ENCODE assay signal across 9 cellular contexts in the genomic region with DNA sequence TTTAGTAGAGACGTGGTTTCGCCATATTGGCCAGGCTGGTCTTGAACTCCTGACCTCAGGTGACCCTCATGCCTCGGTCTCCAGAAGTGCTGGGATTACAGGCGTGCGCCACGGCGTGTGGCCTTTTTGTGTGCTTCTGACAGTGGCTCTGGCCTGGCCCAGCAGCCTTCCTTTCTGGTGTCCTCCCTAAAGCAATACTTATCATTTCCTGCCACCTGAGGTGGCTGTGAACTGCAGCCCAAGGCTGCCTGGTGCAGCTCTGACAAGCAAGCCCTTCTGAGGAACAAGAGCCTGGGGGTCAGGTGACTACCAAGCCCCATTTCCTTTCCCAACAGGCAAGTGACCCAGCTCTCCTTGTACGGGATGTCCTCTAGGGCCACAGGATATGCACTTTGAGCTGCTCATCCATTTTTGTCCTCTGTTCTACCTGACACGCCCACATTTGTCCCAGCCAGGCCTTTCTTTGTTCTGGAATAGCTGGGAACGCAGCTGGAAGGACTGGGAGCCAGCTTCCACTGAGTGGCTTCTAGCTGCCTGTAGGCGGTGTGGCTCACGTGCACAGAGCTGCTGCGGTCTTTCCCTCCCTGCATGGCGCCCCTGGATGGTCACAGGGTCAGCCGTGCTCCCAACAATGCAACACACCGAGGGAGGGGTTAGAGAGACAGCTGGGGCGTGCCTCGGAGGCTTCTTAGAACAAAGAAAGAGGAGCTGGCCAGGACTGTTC. TPM values are rescaled to one million over a fixed set of nuclear protein-coding genes. Genes with fewer than 3 reads are reported as not detected.
DNase-seq lines count a peak whose midpoint lies in the region; ATAC-seq, FAIRE-seq and TF ChIP-seq lines count a peak whose summit lies in the region.
"Had no signal": no experiment of that assay in that cellular context is flagged by ENCODE, and none has a peak within 500 bp of the region (broad histone marks: within the 10 kb centered on the region; RNA-seq: fewer than 3 reads in every experiment).

No MANE protein-coding gene starts in this region.

- no peaks in the 10 kb centered on the region for H4K20me1 ChIP-seq in OCI-LY7 (ENCODE audit: insufficient read depth, low read length)

- TF ChIP-seq POLR2A in esophagus squamous epithelium (IDR thresholded peaks at IDR 0.05), result no peak

- H3K27me3 Mint-ChIP-seq in osteocyte (ENCODE audit: unreplicated experiment), result no peaks in the 10 kb centered on the region

- H2AFZ ChIP-seq in OCI-LY7 (ENCODE audit: low read length), result no peak overlapping the region

- H3K4me2 ChIP-seq in OCI-LY7 (ENCODE audit: low read length), result no peak overlapping the region

- POLR2A ChIA-PET in OCI-LY7 (lab: Charles Lee), result interaction anchor here (0.8 to 2.5 kb wide), 5 partner anchors 13 to 289 kb away, joined by 3 to 6 read pairs (median 3); no protein-coding TSS in a partner anchor

- no peak for ATAC-seq in GM18498 (IDR thresholded peaks at IDR 0.05; ENCODE audit: unreplicated experiment)
- ATAC-seq: SK-N-SH treated with all-trans-retinoic acid at 6 μM for 48 hours had no signal

- CTCF ChIA-PET in OCI-LY7 (lab: Charles Lee; ENCODE audit: unreplicated experiment), result interaction anchor here (1.7 to 2.4 kb wide), 2 partner anchors 9 to 228 kb away, joined by 5 to 11 read pairs; no protein-coding TSS in a partner anchor

- H3K36me3 Mint-ChIP-seq in osteocyte (ENCODE audit: unreplicated experiment), result peaks cover 2% of the 10 kb centered on the region

- FAIRE-seq in HTR-8/SVneo (lab: Jason Lieb, UNC), result no peak

- H3K4me1 ChIP-seq in OCI-LY7 (ENCODE audit: insufficient read depth, low read length, poor library complexity, severe bottlenecking), result peaks cover 11% of the 10 kb centered on the region
- peaks cover 16 to 51% (median 25%) of the 10 kb centered on the region in 3 donors for H3K4me1 ChIP-seq in esophagus squamous epithelium
- peaks cover 14 to 28% of the 10 kb centered on the region in 2 donors for H3K4me1 ChIP-seq in mucosa of rectum (ENCODE audit: control insufficient read depth in 2 of 2, insufficient read depth in 2 of 2, low read length in 2 of 2)

- 38 to 45% methylated on average over 1 to 6 of the region's 18 CpGs for WGBS in esophagus squamous epithelium, 2 donors

- BruUV-seq in OCI-LY7 (replicated peaks; lab: Mats Ljungman, UMichigan), result no TSS peak

- DNase-seq in COR-L47 (lab: John Stamatoyannopoulos, UW) (peak; percentile 79), OCI-LY7 (ENCODE audit: low spot score) (peak; percentile 47), esophagus squamous epithelium (lab: John Stamatoyannopoulos, UW) (no peak), osteocyte (ENCODE audit: extremely low spot score, unreplicated experiment) (no peak), HTR-8/SVneo (ENCODE audit: insufficient read length, low spot score) (no peak), middle frontal gyrus (ENCODE audit: extremely low spot score, low spot score) (no peak)

- H3K27ac ChIP-seq in OCI-LY7 (ENCODE audit: low read depth, low read length, poor library complexity, severe bottlenecking), result peak overlapping the region; percentile 19
- H3K27ac ChIP-seq in esophagus squamous epithelium, result peak overlapping the region; percentile 42 to 72 (median 60)
- H3K27ac ChIP-seq in mucosa of rectum (ENCODE audit: low read depth in 2 of 2, low read length in 2 of 2), result peak overlapping the region; percentile 3 to 74

- no peaks in the 10 kb centered on the region for H3K9me3 Mint-ChIP-seq in osteocyte (ENCODE audit: unreplicated experiment)

- H3K9ac ChIP-seq in mucosa of rectum (ENCODE audit: low read depth in 1 of 2, low read length in 2 of 2), result peak overlapping the region in 1 of 2 donors; percentile 44

- no peak for TF ChIP-seq CTCF in OCI-LY7 (conservative IDR thresholded peaks at IDR 0.05; ENCODE audit: low read length)
- peak in 1 of 6 experiments; percentile 7 for TF ChIP-seq CTCF in esophagus squamous epithelium (IDR thresholded peaks at IDR 0.05)
- TF ChIP-seq CTCF in osteocyte (IDR thresholded peaks at IDR 0.05), result no peak

- no peaks in the 10 kb centered on the region for H3K79me2 ChIP-seq in OCI-LY7 (ENCODE audit: insufficient read depth, low read depth, low read length)

- H3K4me3 ChIP-seq in OCI-LY7 (ENCODE audit: low read depth, low read length, poor library complexity, severe bottlenecking), result no peak overlapping the region
- H3K4me3 ChIP-seq in esophagus squamous epithelium, result no peak overlapping the region
- H3K4me3 ChIP-seq in mucosa of rectum (ENCODE audit: low read length in 2 of 2), result no peak overlapping the region

- H3K36me3 ChIP-seq in OCI-LY7 (ENCODE audit: insufficient read depth, low read length) (peaks cover 37% of the 10 kb centered on the region), esophagus squamous epithelium (peaks cover 0 to 37% (median 15%) of the 10 kb centered on the region in 3 donors), mucosa of rectum (ENCODE audit: control insufficient read depth in 2 of 2, insufficient read depth in 2 of 2, low read length in 2 of 2) (peaks cover 22% of the 10 kb centered on the region in 2 donors)

- no peaks in the 10 kb centered on the region for H3K9me2 ChIP-seq in OCI-LY7 (ENCODE audit: insufficient read depth, low read length)

- H3K27ac Mint-ChIP-seq in osteocyte (ENCODE audit: unreplicated experiment), result no peak overlapping the region

- H3K4me1 Mint-ChIP-seq in osteocyte (ENCODE audit: unreplicated experiment), result peaks cover 25% of the 10 kb centered on the region

- H3K9me3 ChIP-seq in OCI-LY7 (ENCODE audit: low read length) (no peaks in the 10 kb centered on the region), esophagus squamous epithelium (no peaks in the 10 kb centered on the region), mucosa of rectum (ENCODE audit: control insufficient read depth in 2 of 2, low read length in 2 of 2) (no peaks in the 10 kb centered on the region)

- H3K27me3 ChIP-seq in esophagus squamous epithelium (no peaks in the 10 kb centered on the region), mucosa of rectum (ENCODE audit: control insufficient read depth in 2 of 2, insufficient read depth in 2 of 2, low read length in 2 of 2) (no peaks in the 10 kb centered on the region)

- H3K4me3 Mint-ChIP-seq in osteocyte (ENCODE audit: unreplicated experiment), result no peak overlapping the region

- intact Hi-C loops in OCI-LY7 (cut with micrococcal nuclease; ENCODE audit: unreplicated experiment), result no loop called here
- intact Hi-C loops in esophagus squamous epithelium (cut with DNase I), result no loop called here

RNA-seq across cellular contexts. Expression of a gene that starts 12.3 kb away (rescaled TPM):
- total RNA-seq in OCI-LY7 (2014; rRNA removed; shearing (Covaris generic)), result 59.9 and 87.8 TPM in 2 replicates
- total RNA-seq in OCI-LY7 (2022) (51.9 and 60.3 TPM in 2 replicates), esophagus squamous epithelium (10 to 100 TPM; 10.6 to 32.9 (median 22.7) TPM), osteocyte (8.4 and 11.6 TPM in 2 replicates)

Comparison
In these comparisons a context has a peak if more than half of its experiments do, and no peak if none do; other contexts are left out.
1. DNase-seq: peak in COR-L47 (single experiment) and OCI-LY7 (single experiment); none in esophagus squamous epithelium (single experiment), osteocyte (single experiment), HTR-8/SVneo (single experiment) and middle frontal gyrus (single experiment).
2. Peak in every context shown above with its lines, with median percentiles within 50 percentile points of each other: H3K27ac ChIP-seq.